ENCODE assay signal across 8 cellular contexts in the genomic region with DNA sequence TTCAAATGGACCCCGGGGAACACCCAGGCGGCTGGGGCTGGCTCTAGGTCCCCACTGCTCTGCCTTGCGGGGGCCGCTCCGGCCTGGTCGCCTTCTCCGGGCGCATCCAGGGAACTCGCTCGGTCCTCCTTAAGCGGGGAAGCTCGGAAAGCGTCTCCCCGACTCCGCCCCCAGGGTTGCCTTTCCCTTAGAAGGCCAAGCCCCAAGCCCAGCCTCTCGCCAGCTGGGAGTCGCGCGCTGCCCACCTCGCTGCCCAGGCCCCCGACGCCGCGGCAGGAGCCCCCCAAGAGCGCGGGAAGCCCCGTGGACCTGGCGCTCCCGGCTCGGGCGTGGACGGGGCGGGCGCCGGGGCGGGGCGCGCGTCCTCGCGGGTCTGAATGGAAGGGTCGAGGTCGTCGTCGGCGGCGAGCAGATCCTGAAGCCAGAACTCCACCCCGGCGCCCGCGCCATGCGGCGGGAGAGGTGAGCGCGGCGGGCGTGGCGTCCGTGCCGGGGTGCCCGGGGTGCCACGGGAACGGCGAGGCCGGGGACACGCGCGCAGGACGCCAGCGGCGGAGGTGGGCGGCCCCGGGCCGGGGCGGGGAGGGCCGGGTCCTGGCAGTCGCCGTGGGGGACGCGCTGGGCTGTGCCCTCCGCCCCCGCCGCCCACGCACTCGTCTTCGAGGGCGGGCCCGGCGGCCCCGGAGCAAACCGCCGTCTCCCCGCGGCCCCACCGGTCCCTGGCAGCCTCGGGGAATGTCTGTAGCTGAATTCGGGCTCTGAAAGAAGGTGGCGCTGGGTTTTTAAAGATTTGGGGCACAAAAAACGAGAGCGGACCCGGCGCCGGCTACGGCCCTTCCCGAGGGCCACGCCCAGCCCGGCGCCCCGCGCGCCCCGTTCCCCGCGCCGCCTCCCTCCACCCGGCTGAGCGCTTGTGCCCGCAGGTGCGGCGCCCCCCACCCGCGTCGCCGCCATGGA. TPM values are rescaled to one million over a fixed set of nuclear protein-coding genes. Genes with fewer than 3 reads are reported as not detected.
A peak's percentile ranks its signal among the peaks of the same experiment; 100 is the strongest.
DNase-seq lines count a peak whose midpoint lies in the region; ATAC-seq, FAIRE-seq and TF ChIP-seq lines count a peak whose summit lies in the region.

Gene BOK, plus strand, starts transcription at position 214 of the 957 bp plus-strand sequence. Its CDS starts 739 bp downstream, at position 953.

- no peak for TF ChIP-seq POLR2A in K562 (conservative IDR thresholded peaks at IDR 0.05)

- peak; percentile 65 for ATAC-seq in K562
- no peak for ATAC-seq in GM19452 (IDR thresholded peaks at IDR 0.05; ENCODE audit: unreplicated experiment)
- ATAC-seq in GM21737 (IDR thresholded peaks at IDR 0.05; ENCODE audit: unreplicated experiment): no peak

- no peaks in the 10 kb centered on the region for H3K9me3 ChIP-seq in K562 (replicated peaks; ENCODE audit: control insufficient read depth, insufficient read depth, low read depth, low read length)

- intact Hi-C loops in K562 (cut with micrococcal nuclease): no loop called here

- H4K20me1 ChIP-seq in K562 (replicated peaks; ENCODE audit: control insufficient read depth, insufficient read depth, low read length): peaks cover 5% of the 10 kb centered on the region; the same call in 1 of the 2 replicates

- peaks cover 0 to 50% of the 10 kb centered on the region in 2 experiments; a peak in 2 of 5 replicates for H3K4me1 ChIP-seq in K562 (replicated peaks in 1 of 2; ENCODE audit: control insufficient read depth in 2 of 2, insufficient read depth in 2 of 2, low read length in 2 of 2)

- H3K4me2 ChIP-seq in K562 (ENCODE audit: insufficient read depth, low read length): peak within 1 kb of the TSS; percentile 69

- H2AFZ ChIP-seq in K562 (ENCODE audit: low read depth, low read length): peak within 1 kb of the TSS; percentile 84

- no peak for FAIRE-seq in K562 (lab: Jason Lieb, UNC)

- 0% methylated on average over 10 of the region's 124 CpGs for WGBS in K562 (ENCODE audit: insufficient coverage, low coverage, missing lambda C conversion rate)

- DNase-seq in GM03348 (ENCODE audit: low spot score) (peak; percentile 92), NCI-H2196 (lab: John Stamatoyannopoulos, UW; ENCODE audit: unreplicated experiment) (peak; percentile 73), K562 (ENCODE audit: extremely low read depth in 1 of 4, low spot score in 3 of 4) (peak; percentile 53 to 80 (median 72)), iPS DF 19.7 (ENCODE audit: low read depth, low spot score) (peak; percentile 52), pulmonary artery endothelial cell (ENCODE audit: low read depth, low spot score) (peak; percentile 59), SKM-1 (lab: John Stamatoyannopoulos, UW; ENCODE audit: unreplicated experiment) (no peak)

- H3K79me2 ChIP-seq in K562 (ENCODE audit: control insufficient read depth, insufficient read depth, low read length): no peaks in the 10 kb centered on the region

- in situ Hi-C loops in K562 (cut with MboI): no loop called here

- peak within 1 kb of the TSS; percentile 50 for H3K4me3 ChIP-seq in K562

- H3K36me3 ChIP-seq in K562 (ENCODE audit: control insufficient read depth, insufficient read depth, low read length): no peaks in the 10 kb centered on the region

- no peak for TF ChIP-seq RAD21 in K562 (CRISPR knock-in tag; conservative IDR thresholded peaks at IDR 0.05 in 1 of 2, IDR thresholded peaks at IDR 0.05 in 1 of 2)

- H3K27me3 ChIP-seq in K562 (ENCODE audit: control insufficient read depth in 2 of 2, insufficient read depth in 2 of 2, low read length in 2 of 2): no peaks in the 10 kb centered on the region

- 0 out of 3 replicates have a peak within 1 kb of the TSS, but pooled peaks have one; percentile 30 for H3K27ac ChIP-seq in K562 (ENCODE audit: extremely low read depth, low read depth, low read length)

- no peak for TF ChIP-seq CTCF in K562 (IDR thresholded peaks at IDR 0.05 in 2 of 3, conservative IDR thresholded peaks at IDR 0.05 in 1 of 3; ENCODE audit: insufficient read depth in 2 of 3, low read depth in 1 of 3, low read length in 3 of 3)

- CTCF ChIA-PET in K562 (lab: Yijun Ruan, JAX; ENCODE audit: low intra/inter-chr PET ratio): interaction anchor here (0.6 kb wide), 1 partner anchor 9 kb away, joined by 3 read pairs; no protein-coding TSS in a partner anchor

- H3K9me1 ChIP-seq in K562 (ENCODE audit: control insufficient read depth, insufficient read depth, low read length): no peaks in the 10 kb centered on the region

- POLR2A ChIA-PET in K562 (lab: Yijun Ruan, JAX): interaction anchor here (0.6 kb wide), 1 partner anchor 139 kb away, joined by 3 read pairs; no protein-coding TSS in a partner anchor

- peak within 1 kb of the TSS; percentile 53 to 87; a peak in 3 of 4 replicates for H3K9ac ChIP-seq in K562 (ENCODE audit: insufficient read depth in 1 of 2, low read depth in 2 of 2, low read length in 2 of 2)

- TF ChIP-seq EP300 in K562 (IDR thresholded peaks at IDR 0.05; ENCODE audit: low read length): no peak

- no TSS peak for BruUV-seq in K562 (replicated peaks; lab: Mats Ljungman, UMichigan)

TF ChIP-seq in K562, 482 proteins besides CTCF, POLR2A, EP300 and RAD21 (continues in another document):
- TF ChIP-seq ZNF507 (tag; conservative IDR thresholded peaks at IDR 0.05): no peak
- no peak for TF ChIP-seq ZNF184 (CRISPR knock-in tag; IDR thresholded peaks at IDR 0.05)
- no peak for TF ChIP-seq ASH1L (IDR thresholded peaks at IDR 0.05; ENCODE audit: borderline replicate concordance, low read depth, partially characterized antibody)
- no peak for TF ChIP-seq ATF2 (CRISPR knock-in tag; IDR thresholded peaks at IDR 0.05)
- TF ChIP-seq PHF8 (IDR thresholded peaks at IDR 0.05; ENCODE audit: borderline replicate concordance, low read length): peak; percentile 39; the same call in 1 of the 2 replicates
- no peak for TF ChIP-seq RHOXF2B (CRISPR knock-in tag; conservative IDR thresholded peaks at IDR 0.05)
- TF ChIP-seq NR2C2 (CRISPR knock-in tag; IDR thresholded peaks at IDR 0.05): no peak
- peak; percentile 18; the same call in 1 of the 2 replicates for TF ChIP-seq NR2C2 (tag; IDR thresholded peaks at IDR 0.05)
- TF ChIP-seq ZNF76 (CRISPR knock-in tag; IDR thresholded peaks at IDR 0.05; ENCODE audit: borderline replicate concordance): no peak
- TF ChIP-seq SPI1 (IDR thresholded peaks at IDR 0.05; ENCODE audit: borderline replicate concordance, low read depth, low read length): no peak
- TF ChIP-seq DIDO1 (tag; IDR thresholded peaks at IDR 0.05; ENCODE audit: low read depth): no peak
- no peak for TF ChIP-seq ETV6 (IDR thresholded peaks at IDR 0.05; ENCODE audit: borderline replicate concordance in 1 of 2, low read depth in 2 of 2, low read length in 1 of 2)
- TF ChIP-seq ETV6 (CRISPR knock-in tag; IDR thresholded peaks at IDR 0.05; ENCODE audit: borderline replicate concordance): no peak
- TF ChIP-seq SIN3B (IDR thresholded peaks at IDR 0.05; ENCODE audit: low read depth): no peak
- no peak for TF ChIP-seq ZNF431 (CRISPR knock-in tag; IDR thresholded peaks at IDR 0.05)
- TF ChIP-seq, protein P1, sequence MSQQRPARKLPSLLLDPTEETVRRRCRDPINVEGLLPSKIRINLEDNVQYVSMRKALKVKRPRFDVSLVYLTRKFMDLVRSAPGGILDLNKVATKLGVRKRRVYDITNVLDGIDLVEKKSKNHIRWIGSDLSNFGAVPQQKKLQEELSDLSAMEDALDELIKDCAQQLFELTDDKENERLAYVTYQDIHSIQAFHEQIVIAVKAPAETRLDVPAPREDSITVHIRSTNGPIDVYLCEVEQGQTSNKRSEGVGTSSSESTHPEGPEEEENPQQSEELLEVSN (IDR thresholded peaks at IDR 0.05; ENCODE audit: borderline replicate concordance in 1 of 2, extremely low read depth in 1 of 2, insufficient read depth in 1 of 2, insufficient read length in 1 of 2, low read depth in 1 of 2, low read length in 1 of 2, poor library complexity in 1 of 2, severe bottlenecking in 1 of 2): peak in 1 of 2 experiments; percentile 80
- TF ChIP-seq CBX8 (IDR thresholded peaks at IDR 0.05; ENCODE audit: borderline replicate concordance, extremely low read depth, low read depth, low read length, poor library complexity, severe bottlenecking): no peak
- peak; percentile 47; the same call in 1 of the 2 replicates for TF ChIP-seq CXXC5 (CRISPR knock-in tag; IDR thresholded peaks at IDR 0.05)
- no peak for TF ChIP-seq CBX2 (IDR thresholded peaks at IDR 0.05; ENCODE audit: insufficient read depth, low read length, poor library complexity, severe bottlenecking)
- TF ChIP-seq ZEB2 (IDR thresholded peaks at IDR 0.05): no peak

RNA-seq across cellular contexts. Expression of gene BOK, which starts in this region (rescaled TPM):
- total RNA-seq in K562 (2011; cell fraction: chromatin; rRNA removed; ENCODE audit: low replicate concordance): 0.58 and 3.2 TPM in 2 replicates
- 2.0 and 3.0 TPM in 2 replicates for total RNA-seq in K562 (2011; cell fraction: nucleolus; rRNA removed)
- 0.95 and 1.5 TPM in 2 replicates for total RNA-seq in K562 (2011; cell fraction: nucleoplasm; rRNA removed)
- total RNA-seq in K562 (2014; rRNA removed) (2.9 and 3.1 TPM in 2 replicates), K562 (2014; rRNA removed; fragmentation: Illumina TruSeq; extraction: Trizol) (0.35 and 0.47 TPM in 2 replicates), K562 (2015; rRNA removed; fragmentation: Illumina TruSeq; extraction: Trizol) (0.76 and 0.83 TPM in 2 replicates), K562 (2021) (2.6 and 3.3 TPM in 2 replicates), pulmonary artery endothelial cell (39.4 and 57.5 TPM in 2 replicates)
- polyA plus RNA-seq in K562 (2011; rRNA removed) (2.0 and 2.7 TPM in 2 replicates), K562 (2014; fragmentation: Illumina TruSeq; extraction: Trizol) (1.2 and 2.4 TPM in 2 replicates), K562 (2014; fragmentation: Nextera tagmentation; extraction: Ambion mirVana) (under 1 TPM in 1 of 2 experiments, not detected in 1; 0.03 TPM), K562 (2014; rRNA removed) (2.3 and 2.8 TPM in 2 replicates)
- polyA plus RNA-seq in K562 (2011; cell fraction: cytosol; rRNA removed): 3.1 and 11.3 TPM in 2 replicates
- polyA plus RNA-seq in K562 (2011; cell fraction: nucleus; rRNA removed): 3.9 and 9.0 TPM in 2 replicates
- 1.8 TPM in 2 replicates for polyA plus RNA-seq in K562 (2012)
- 0.81 and 1.6 TPM in 2 replicates for polyA minus RNA-seq in K562 (2011; rRNA and poly(A)+ RNA removed)
- 2.4 and 3.1 TPM in 2 replicates for polyA minus RNA-seq in K562 (2011; cell fraction: cytosol; rRNA and poly(A)+ RNA removed)
- polyA minus RNA-seq in K562 (2011; cell fraction: nucleus; rRNA and poly(A)+ RNA removed): 0.67 TPM in 2 replicates
